8 cellular contexts compared by ENCODE assay signal in the genomic region with DNA sequence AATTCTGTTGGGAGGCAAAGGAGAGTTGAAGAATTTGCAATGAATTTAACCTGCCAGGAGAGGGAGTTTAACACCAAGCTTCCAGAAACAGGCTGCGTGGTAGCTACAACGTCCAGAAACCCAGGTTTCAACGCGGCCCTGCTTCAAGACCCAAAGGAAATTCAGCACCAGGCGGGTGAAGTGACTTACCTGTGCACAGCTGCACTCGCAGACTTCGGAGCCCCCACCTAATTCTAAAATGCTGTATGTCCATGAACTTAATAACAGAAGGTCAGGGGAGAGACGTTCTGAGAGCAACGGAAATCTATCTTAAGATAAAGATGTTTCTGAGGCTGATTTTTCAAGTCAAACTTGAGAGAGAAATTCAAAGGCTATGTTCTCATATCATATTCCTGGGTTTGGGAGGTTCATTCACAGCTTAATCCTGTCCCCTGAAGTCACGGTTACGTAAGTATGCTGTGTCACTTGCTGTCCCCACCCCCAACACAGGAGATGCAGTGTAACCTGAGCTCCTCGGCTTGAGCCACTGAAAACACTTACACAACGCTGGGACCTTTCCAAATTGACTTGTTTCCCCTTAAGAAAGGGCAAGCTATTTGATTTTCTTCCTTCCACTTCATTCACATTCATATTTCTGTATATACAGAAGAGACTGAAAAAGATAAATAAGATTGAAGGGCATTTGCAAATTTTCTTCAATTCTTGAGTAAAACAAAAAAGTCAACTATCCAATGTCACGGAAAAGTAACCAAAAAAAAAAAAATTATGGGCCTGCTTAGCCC. TPM values are rescaled to one million over a fixed set of nuclear protein-coding genes. Genes with fewer than 3 reads are reported as not detected.
DNase-seq lines count a peak whose midpoint lies in the region; ATAC-seq and TF ChIP-seq lines count a peak whose summit lies in the region.

No MANE protein-coding gene starts in this region.

- H3K27me3 Mint-ChIP-seq in activated T-helper 17 cell treated with anti-CD3 and anti-CD28 coated beads, Interleukin-2, amount 50 U/mL, for 72 hours = no peaks in the 10 kb centered on the region
- no peaks in the 10 kb centered on the region for H3K27me3 Mint-ChIP-seq in naive thymus-derived CD8-positive, alpha-beta T cell

- H3K4me1 ChIP-seq in fibroblast of lung (ENCODE audit: control insufficient read depth, extremely low read depth, insufficient read depth, low read length) (peaks cover 10% of the 10 kb centered on the region), tibial artery (peaks cover 0 to 88% (median 32%) of the 10 kb centered on the region in 4 donors)

- H3K9ac ChIP-seq in fibroblast of lung (ENCODE audit: insufficient read depth, low read length) = peak overlapping the region; percentile 62

- H3K4me3 ChIP-seq in fibroblast of lung (replicated peaks in 1 of 4; ENCODE audit: control extremely low read depth in 1 of 4, insufficient read depth in 1 of 4, low read depth in 3 of 4, low read length in 4 of 4) (peak overlapping the region in 3 of 4 experiments; percentile 1 to 36 (median 33)), tibial artery (peak overlapping the region; percentile 6 to 13)

- peaks cover 1% of the 10 kb centered on the region for H3K36me3 ChIP-seq in fibroblast of lung (ENCODE audit: control insufficient read depth, insufficient read depth, low read length)
- no peaks in the 10 kb centered on the region for H3K36me3 ChIP-seq in tibial artery

- ATAC-seq in activated T-helper 17 cell treated with anti-CD3 and anti-CD28 coated beads, Interleukin-2, amount 50 U/mL, for 72 hours (replicated peaks) = peak; percentile 58
- peak; percentile 85 to 88 for ATAC-seq in naive thymus-derived CD8-positive, alpha-beta T cell
- no peak for ATAC-seq in GM19397 (IDR thresholded peaks at IDR 0.05; ENCODE audit: unreplicated experiment)

- H2AFZ ChIP-seq in fibroblast of lung (ENCODE audit: low read length) = no peak overlapping the region

- H4K20me1 ChIP-seq in fibroblast of lung (ENCODE audit: control insufficient read depth, extremely low read depth, insufficient read depth, low read length) = no peaks in the 10 kb centered on the region

- peak overlapping the region; percentile 80 for H3K4me3 Mint-ChIP-seq in activated T-helper 17 cell treated with anti-CD3 and anti-CD28 coated beads, Interleukin-2, amount 50 U/mL, for 72 hours
- H3K4me3 Mint-ChIP-seq in naive thymus-derived CD8-positive, alpha-beta T cell = peak overlapping the region in 6 of 10 donors; percentile 21 to 65 (median 52)

- peak overlapping the region; percentile 93 for H3K27ac Mint-ChIP-seq in activated T-helper 17 cell treated with anti-CD3 and anti-CD28 coated beads, Interleukin-2, amount 50 U/mL, for 72 hours
- peak overlapping the region; percentile 58 to 94 (median 81) for H3K27ac Mint-ChIP-seq in naive thymus-derived CD8-positive, alpha-beta T cell

- TF ChIP-seq CTCF in fibroblast of lung (conservative IDR thresholded peaks at IDR 0.05 in 1 of 2, IDR thresholded peaks at IDR 0.05 in 1 of 2; ENCODE audit: low read depth in 1 of 2, low read length in 2 of 2) (peak; percentile 69 to 73), tibial artery (IDR thresholded peaks at IDR 0.05) (peak; percentile 64 to 78)

- POLR2A ChIA-PET in naive thymus-derived CD8-positive, alpha-beta T cell (lab: Charles Lee) = interaction anchor here (0.9 to 2.1 kb wide), 6 partner anchors 53 to 352 kb away, joined by 3 to 26 read pairs (median 5); a partner anchor contains a TSS

- H3K27me3 ChIP-seq in fibroblast of lung (ENCODE audit: control insufficient read depth, insufficient read depth, low read length) (no peaks in the 10 kb centered on the region), tibial artery (no peaks in the 10 kb centered on the region)

- intact Hi-C loops in tibial artery (cut with DNase I; ENCODE audit: low total_unique reads) = no loop called here

- no peaks in the 10 kb centered on the region for H3K9me3 Mint-ChIP-seq in activated T-helper 17 cell treated with anti-CD3 and anti-CD28 coated beads, Interleukin-2, amount 50 U/mL, for 72 hours
- H3K9me3 Mint-ChIP-seq in naive thymus-derived CD8-positive, alpha-beta T cell = no peaks in the 10 kb centered on the region

- H3K4me2 ChIP-seq in fibroblast of lung (ENCODE audit: extremely low read depth, insufficient read depth, low read length) = peak overlapping the region; percentile 76

- DNase-seq in DMS79 (lab: John Stamatoyannopoulos, UW) (peak; percentile 65), HuH-7 (ENCODE audit: low spot score) (peak; percentile 54), fibroblast of lung (ENCODE audit: low read depth in 2 of 2) (peak; percentile 92 to 94), tibial artery (peak; percentile 89 to 95)
- peak in 9 of 10 donors; percentile 26 to 75 (median 47) for DNase-seq in naive thymus-derived CD8-positive, alpha-beta T cell

- peaks cover 62% of the 10 kb centered on the region for H3K79me2 ChIP-seq in fibroblast of lung (ENCODE audit: control insufficient read depth, insufficient read depth, low read length)

- peaks cover 31% of the 10 kb centered on the region for H3K4me1 Mint-ChIP-seq in activated T-helper 17 cell treated with anti-CD3 and anti-CD28 coated beads, Interleukin-2, amount 50 U/mL, for 72 hours
- H3K4me1 Mint-ChIP-seq in naive thymus-derived CD8-positive, alpha-beta T cell = peaks cover 12 to 38% (median 26%) of the 10 kb centered on the region in 4 donors

- peaks cover 50% of the 10 kb centered on the region for H3K36me3 Mint-ChIP-seq in activated T-helper 17 cell treated with anti-CD3 and anti-CD28 coated beads, Interleukin-2, amount 50 U/mL, for 72 hours (ENCODE audit: low read depth)
- peaks cover 0 to 12% (median 2%) of the 10 kb centered on the region in 3 donors for H3K36me3 Mint-ChIP-seq in naive thymus-derived CD8-positive, alpha-beta T cell

- peak overlapping the region; percentile 98 for H3K27ac ChIP-seq in fibroblast of lung (ENCODE audit: insufficient read depth, low read length)
- peak overlapping the region; percentile 81 to 91 for H3K27ac ChIP-seq in tibial artery

- H3K9me3 ChIP-seq in fibroblast of lung (ENCODE audit: control insufficient read depth, insufficient read depth, low read depth, low read length) (no peaks in the 10 kb centered on the region), tibial artery (no peaks in the 10 kb centered on the region)

TF ChIP-seq in PFSK-1, 5 proteins besides CTCF, POLR2A, EP300 and RAD21:
- TF ChIP-seq, protein P1, sequence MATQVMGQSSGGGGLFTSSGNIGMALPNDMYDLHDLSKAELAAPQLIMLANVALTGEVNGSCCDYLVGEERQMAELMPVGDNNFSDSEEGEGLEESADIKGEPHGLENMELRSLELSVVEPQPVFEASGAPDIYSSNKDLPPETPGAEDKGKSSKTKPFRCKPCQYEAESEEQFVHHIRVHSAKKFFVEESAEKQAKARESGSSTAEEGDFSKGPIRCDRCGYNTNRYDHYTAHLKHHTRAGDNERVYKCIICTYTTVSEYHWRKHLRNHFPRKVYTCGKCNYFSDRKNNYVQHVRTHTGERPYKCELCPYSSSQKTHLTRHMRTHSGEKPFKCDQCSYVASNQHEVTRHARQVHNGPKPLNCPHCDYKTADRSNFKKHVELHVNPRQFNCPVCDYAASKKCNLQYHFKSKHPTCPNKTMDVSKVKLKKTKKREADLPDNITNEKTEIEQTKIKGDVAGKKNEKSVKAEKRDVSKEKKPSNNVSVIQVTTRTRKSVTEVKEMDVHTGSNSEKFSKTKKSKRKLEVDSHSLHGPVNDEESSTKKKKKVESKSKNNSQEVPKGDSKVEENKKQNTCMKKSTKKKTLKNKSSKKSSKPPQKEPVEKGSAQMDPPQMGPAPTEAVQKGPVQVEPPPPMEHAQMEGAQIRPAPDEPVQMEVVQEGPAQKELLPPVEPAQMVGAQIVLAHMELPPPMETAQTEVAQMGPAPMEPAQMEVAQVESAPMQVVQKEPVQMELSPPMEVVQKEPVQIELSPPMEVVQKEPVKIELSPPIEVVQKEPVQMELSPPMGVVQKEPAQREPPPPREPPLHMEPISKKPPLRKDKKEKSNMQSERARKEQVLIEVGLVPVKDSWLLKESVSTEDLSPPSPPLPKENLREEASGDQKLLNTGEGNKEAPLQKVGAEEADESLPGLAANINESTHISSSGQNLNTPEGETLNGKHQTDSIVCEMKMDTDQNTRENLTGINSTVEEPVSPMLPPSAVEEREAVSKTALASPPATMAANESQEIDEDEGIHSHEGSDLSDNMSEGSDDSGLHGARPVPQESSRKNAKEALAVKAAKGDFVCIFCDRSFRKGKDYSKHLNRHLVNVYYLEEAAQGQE (IDR thresholded peaks at IDR 0.05; ENCODE audit: insufficient read depth in 1 of 2, low read depth in 2 of 2, low read length in 2 of 2) = no peak; a peak in 1 of 4 replicates
- TF ChIP-seq POLR2AphosphoS5 (IDR thresholded peaks at IDR 0.05; ENCODE audit: low read depth, low read length) (peak; percentile 46), SIN3A (IDR thresholded peaks at IDR 0.05; ENCODE audit: borderline replicate concordance, insufficient read depth, low read length) (no peak), FOXP2 (optimal IDR thresholded peaks at IDR 0.05; ENCODE audit: borderline replicate concordance, extremely low read depth, extremely low read length, insufficient read depth) (peak; percentile 79), TAF1 (IDR thresholded peaks at IDR 0.05; ENCODE audit: borderline replicate concordance, insufficient read depth, low read length) (no peak)
TF ChIP-seq in PFSK-1: peak in this region for 2.

RNA-seq across cellular contexts. Expression of a gene that starts 22.7 kb away (rescaled TPM):
- 23.5 TPM for polyA plus RNA-seq in PFSK-1 (2012; ENCODE audit: insufficient read length, low read depth)
- 10 to 100 TPM; 61.0 to 86.1 TPM for total RNA-seq in activated T-helper 17 cell treated with anti-CD3 and anti-CD28 coated beads, Interleukin-2, amount 50 U/mL, for 72 hours
- total RNA-seq in fibroblast of lung = 106 and 147 TPM in 2 replicates
- polyA plus RNA-seq in fibroblast of lung = 75.5 and 87.6 TPM in 2 replicates
- 48.4 and 48.5 TPM in 2 replicates for polyA plus RNA-seq in fibroblast of lung (2012)
- 152 and 190 TPM in 2 replicates for polyA minus RNA-seq in fibroblast of lung (ENCODE audit: low replicate concordance)
- 10 to 100 TPM; 39.5 to 48.7 TPM for total RNA-seq in naive thymus-derived CD8-positive, alpha-beta T cell
- 10 to 100 TPM in 1 of 3 donors, 1 to 10 TPM in 2; 6.3 to 20.4 (median 9.4) TPM for polyA plus RNA-seq in naive thymus-derived CD8-positive, alpha-beta T cell
